23 cellular contexts compared by ENCODE assay signal in genomic region chr9:34648673-34649072, GRCh38. TPM values are rescaled to one million over a fixed set of nuclear protein-coding genes. Genes with fewer than 3 reads are reported as not detected.
DNase-seq lines count a peak whose midpoint lies in the region; ATAC-seq and TF ChIP-seq lines count a peak whose summit lies in the region.
"Had no signal": no experiment of that assay in that cellular context is flagged by ENCODE, and none has a peak within 500 bp of the region (broad histone marks: within the 10 kb centered on the region; RNA-seq: fewer than 3 reads in every experiment).

No MANE protein-coding gene starts in this region.

- no peak overlapping the region for H3K4me3 ChIP-seq in upper lobe of right lung

- H3K27me3 ChIP-seq in CD4-positive, alpha-beta T cell (ENCODE audit: control insufficient read depth, insufficient read depth, low read length), result no peaks in the 10 kb centered on the region
- H3K27me3 ChIP-seq in upper lobe of right lung, result no peaks in the 10 kb centered on the region
- H3K27me3 ChIP-seq: right atrium auricular region, tibial nerve had no signal

- ATAC-seq in activated CD4-positive, alpha-beta T cell treated with anti-CD3 and anti-CD28 coated beads for 36 hours, result no peak
- no peak for ATAC-seq in CD4-positive, alpha-beta T cell (ENCODE audit: poor library complexity)
- no peak for ATAC-seq in naive thymus-derived CD8-positive, alpha-beta T cell
- ATAC-seq in upper lobe of right lung, result no peak
- ATAC-seq: stimulated activated memory B cell treated with anti-CD40 and anti-IgM and Interleukin-4, amounts not matched to agents 10 μg/mL and 1 μg/mL and 100 μg/mL, for 72 hours had no signal

- H3K9me3 Mint-ChIP-seq in activated CD4-positive, alpha-beta T cell treated with anti-CD3 and anti-CD28 coated beads for 36 hours (ENCODE audit: low read depth), result no peaks in the 10 kb centered on the region
- no peaks in the 10 kb centered on the region for H3K9me3 Mint-ChIP-seq in CD4-positive, alpha-beta T cell
- no peaks in the 10 kb centered on the region for H3K9me3 Mint-ChIP-seq in activated T-helper 1 cell treated with anti-CD3 and anti-CD28 coated beads, Interleukin-12 subunit alpha, Interleukin-12 subunit beta, Interleukin-2, Interleukin-4 antibody, amounts not matched to agents 30 ng/mL and 10 ng/mL and 1 ng/mL, durations not matched to agents 14 hours and 24 hours and 36 hours
- no peaks in the 10 kb centered on the region for H3K9me3 Mint-ChIP-seq in naive thymus-derived CD8-positive, alpha-beta T cell
- H3K9me3 Mint-ChIP-seq: endodermal cell; stimulated activated memory B cell treated with anti-CD40 and anti-IgM and Interleukin-4, amounts not matched to agents 10 μg/mL and 1 μg/mL and 100 μg/mL, for 72 hours had no signal

- TF ChIP-seq CTCF in CD4-positive, alpha-beta T cell (IDR thresholded peaks at IDR 0.05), result no peak
- no peak for TF ChIP-seq CTCF in upper lobe of right lung (IDR thresholded peaks at IDR 0.05)

- intact Hi-C loops in activated CD4-positive, alpha-beta T cell treated with anti-CD3 and anti-CD28 coated beads for 36 hours (cut with DNase I, micrococcal nuclease), result loop anchor here (5.0 kb wide), 2 partner anchors 36 to 339 kb away; partner anchors contain the start of genes DNAJB5 (in 1 of the 2) and RPP25L (in 1 of the 2)
- intact Hi-C loops in CD4-positive, alpha-beta T cell (cut with DNase I, micrococcal nuclease), result loop anchor here in 1 of 2 experiments (5.0 kb wide), 1 partner anchor 36 kb away; the partner anchor contains the start of gene RPP25L
- intact Hi-C loops in activated T-helper 1 cell treated with anti-CD3 and anti-CD28 coated beads, Interleukin-12 subunit alpha, Interleukin-12 subunit beta, Interleukin-2, Interleukin-4 antibody, amounts not matched to agents 30 ng/mL and 10 ng/mL and 1 ng/mL, durations not matched to agents 14 hours and 24 hours and 36 hours (cut with micrococcal nuclease), result no loop called here
- intact Hi-C loops in upper lobe of right lung (cut with DNase I), result no loop called here

- H3K4me1 Mint-ChIP-seq in activated CD4-positive, alpha-beta T cell treated with anti-CD3 and anti-CD28 coated beads for 36 hours, result peaks cover 41% of the 10 kb centered on the region
- H3K4me1 Mint-ChIP-seq in CD4-positive, alpha-beta T cell (ENCODE audit: low read depth), result peaks cover 49% of the 10 kb centered on the region
- peaks cover 44% of the 10 kb centered on the region for H3K4me1 Mint-ChIP-seq in activated T-helper 1 cell treated with anti-CD3 and anti-CD28 coated beads, Interleukin-12 subunit alpha, Interleukin-12 subunit beta, Interleukin-2, Interleukin-4 antibody, amounts not matched to agents 30 ng/mL and 10 ng/mL and 1 ng/mL, durations not matched to agents 14 hours and 24 hours and 36 hours (ENCODE audit: low read depth)
- H3K4me1 Mint-ChIP-seq in naive thymus-derived CD8-positive, alpha-beta T cell, result peaks cover 37 to 56% (median 46%) of the 10 kb centered on the region in 4 donors

- no peak overlapping the region for H3K27ac ChIP-seq in CD4-positive, alpha-beta T cell (ENCODE audit: low read depth, low read length)
- no peak overlapping the region for H3K27ac ChIP-seq in upper lobe of right lung

- H3K36me3 Mint-ChIP-seq in activated CD4-positive, alpha-beta T cell treated with anti-CD3 and anti-CD28 coated beads for 36 hours (ENCODE audit: low read depth), result peaks cover 25% of the 10 kb centered on the region
- peaks cover 54% of the 10 kb centered on the region for H3K36me3 Mint-ChIP-seq in CD4-positive, alpha-beta T cell (ENCODE audit: low read depth)
- peaks cover 23% of the 10 kb centered on the region for H3K36me3 Mint-ChIP-seq in activated T-helper 1 cell treated with anti-CD3 and anti-CD28 coated beads, Interleukin-12 subunit alpha, Interleukin-12 subunit beta, Interleukin-2, Interleukin-4 antibody, amounts not matched to agents 30 ng/mL and 10 ng/mL and 1 ng/mL, durations not matched to agents 14 hours and 24 hours and 36 hours (ENCODE audit: low read depth)
- peaks cover 0 to 40% (median 6%) of the 10 kb centered on the region in 3 donors for H3K36me3 Mint-ChIP-seq in naive thymus-derived CD8-positive, alpha-beta T cell

- H3K27me3 Mint-ChIP-seq in activated CD4-positive, alpha-beta T cell treated with anti-CD3 and anti-CD28 coated beads for 36 hours, result no peaks in the 10 kb centered on the region
- no peaks in the 10 kb centered on the region for H3K27me3 Mint-ChIP-seq in CD4-positive, alpha-beta T cell
- H3K27me3 Mint-ChIP-seq in activated T-helper 1 cell treated with anti-CD3 and anti-CD28 coated beads, Interleukin-12 subunit alpha, Interleukin-12 subunit beta, Interleukin-2, Interleukin-4 antibody, amounts not matched to agents 30 ng/mL and 10 ng/mL and 1 ng/mL, durations not matched to agents 14 hours and 24 hours and 36 hours (ENCODE audit: insufficient read depth), result no peaks in the 10 kb centered on the region
- H3K27me3 Mint-ChIP-seq in naive thymus-derived CD8-positive, alpha-beta T cell, result no peaks in the 10 kb centered on the region
- H3K27me3 Mint-ChIP-seq: stimulated activated memory B cell treated with anti-CD40 and anti-IgM and Interleukin-4, amounts not matched to agents 10 μg/mL and 1 μg/mL and 100 μg/mL, for 72 hours had no signal

- POLR2A ChIA-PET in activated CD4-positive, alpha-beta T cell treated with anti-CD3 and anti-CD28 coated beads for 36 hours (lab: Charles Lee), result interaction anchor here (1.2 kb wide), 1 partner anchor 11 kb away, joined by 3 read pairs; no protein-coding TSS in a partner anchor
- POLR2A ChIA-PET in CD4-positive, alpha-beta T cell (lab: Charles Lee), result interaction anchor here (4.4 kb wide), 1 partner anchor 12 kb away, joined by 84 read pairs; the partner anchor contains the start of gene SIGMAR1
- POLR2A ChIA-PET in naive thymus-derived CD8-positive, alpha-beta T cell (lab: Charles Lee), result interaction anchor here (1.4 to 4.0 kb wide), 4 partner anchors 9 to 16 kb away, joined by 5 to 55 read pairs (median 32); partner anchors contain the start of genes CCL27 and SIGMAR1

- CTCF ChIA-PET in activated CD4-positive, alpha-beta T cell treated with anti-CD3 and anti-CD28 coated beads for 36 hours (lab: Charles Lee), result interaction anchor here (0.6 to 10.8 kb wide), 4 partner anchors 14 to 53 kb away, joined by 3 to 131 read pairs (median 5); partner anchors contain the start of gene SIGMAR1
- CTCF ChIA-PET in CD4-positive, alpha-beta T cell (lab: Charles Lee), result interaction anchor here (3.9 to 5.9 kb wide), 2 partner anchors 14 to 53 kb away, joined by 37 to 57 read pairs; partner anchors contain the start of gene CCL27

- H3K9me3 ChIP-seq in CD4-positive, alpha-beta T cell (ENCODE audit: control insufficient read depth, low read length), result no peaks in the 10 kb centered on the region
- H3K9me3 ChIP-seq in upper lobe of right lung, result no peaks in the 10 kb centered on the region
- H3K9me3 ChIP-seq: right atrium auricular region, tibial nerve had no signal

- H3K27ac Mint-ChIP-seq in activated CD4-positive, alpha-beta T cell treated with anti-CD3 and anti-CD28 coated beads for 36 hours, result no peak overlapping the region
- H3K27ac Mint-ChIP-seq in CD4-positive, alpha-beta T cell, result peak overlapping the region; percentile 88
- H3K27ac Mint-ChIP-seq in activated T-helper 1 cell treated with anti-CD3 and anti-CD28 coated beads, Interleukin-12 subunit alpha, Interleukin-12 subunit beta, Interleukin-2, Interleukin-4 antibody, amounts not matched to agents 30 ng/mL and 10 ng/mL and 1 ng/mL, durations not matched to agents 14 hours and 24 hours and 36 hours, result no peak overlapping the region
- peak overlapping the region in 6 of 10 donors; percentile 28 to 85 (median 67) for H3K27ac Mint-ChIP-seq in naive thymus-derived CD8-positive, alpha-beta T cell
- H3K27ac Mint-ChIP-seq: endodermal cell had no signal

- H3K36me3 ChIP-seq in upper lobe of right lung, result peaks cover 18% of the 10 kb centered on the region

- DNase-seq in activated CD4-positive, alpha-beta T cell treated with anti-CD3 and anti-CD28 coated beads for 36 hours, result no peak
- no peak for DNase-seq in activated CD4-positive, alpha-beta T cell treated with anti-CD3 and anti-CD28 coated beads, Interleukin-2, amount 50 U/mL, for 48 hours
- DNase-seq in CD4-positive, alpha-beta T cell, result no peak
- no peak for DNase-seq in activated T-helper 1 cell treated with anti-CD3 and anti-CD28 coated beads, Interleukin-12 subunit alpha, Interleukin-12 subunit beta, Interleukin-2, Interleukin-4 antibody, amounts not matched to agents 30 ng/mL and 10 ng/mL and 1 ng/mL, durations not matched to agents 14 hours and 24 hours and 36 hours (ENCODE audit: low spot score)
- DNase-seq in naive thymus-derived CD8-positive, alpha-beta T cell, result no peak
- no peak for DNase-seq in cerebellar nuclear complex (lab: John Stamatoyannopoulos, UW)
- no peak for DNase-seq in upper lobe of right lung
- no peak for DNase-seq in AG08396 (ENCODE audit: low spot score)
- DNase-seq: activated CD4-positive, CD25-positive, alpha-beta regulatory T cell treated with anti-CD3 and anti-CD28 coated beads, Interleukin-2, amount 50 U/mL, for 72 hours; anterior cingulate cortex; endodermal cell; hippocampal formation; KG1; NCI-H1092; NCI-H2107; NCI-H526; SHP77 treated with DMSO at 0.1 percent for 48 hours; stimulated activated CD4-positive, alpha-beta T cell treated with anti-CD3 and anti-CD28 coated beads, Interleukin-15, amount 100 ng/mL, for 24 hours had no signal

- peaks cover 40% of the 10 kb centered on the region for H3K4me1 ChIP-seq in upper lobe of right lung

- peak overlapping the region; percentile 4 for H3K4me3 Mint-ChIP-seq in activated CD4-positive, alpha-beta T cell treated with anti-CD3 and anti-CD28 coated beads for 36 hours
- peak overlapping the region; percentile 68 for H3K4me3 Mint-ChIP-seq in CD4-positive, alpha-beta T cell
- peak overlapping the region; percentile 96 for H3K4me3 Mint-ChIP-seq in activated T-helper 1 cell treated with anti-CD3 and anti-CD28 coated beads, Interleukin-12 subunit alpha, Interleukin-12 subunit beta, Interleukin-2, Interleukin-4 antibody, amounts not matched to agents 30 ng/mL and 10 ng/mL and 1 ng/mL, durations not matched to agents 14 hours and 24 hours and 36 hours
- peak overlapping the region in 8 of 10 donors; percentile 6 to 93 (median 59) for H3K4me3 Mint-ChIP-seq in naive thymus-derived CD8-positive, alpha-beta T cell

RNA-seq across cellular contexts. Expression of gene GALT, which starts 2.2 kb away (rescaled TPM):
- 10 to 100 TPM; 45.1 to 53.9 TPM for total RNA-seq in activated CD4-positive, alpha-beta T cell treated with anti-CD3 and anti-CD28 coated beads for 36 hours
- 100 to 1,000 TPM; 115 TPM for total RNA-seq in CD4-positive, alpha-beta T cell
- total RNA-seq in activated T-helper 1 cell treated with anti-CD3 and anti-CD28 coated beads, Interleukin-12 subunit alpha, Interleukin-12 subunit beta, Interleukin-2, Interleukin-4 antibody, amounts not matched to agents 30 ng/mL and 10 ng/mL and 1 ng/mL, durations not matched to agents 14 hours and 24 hours and 36 hours, result 72.0 and 73.7 TPM in 2 replicates
- 100 to 1,000 TPM; 170 to 181 TPM for total RNA-seq in naive thymus-derived CD8-positive, alpha-beta T cell
- polyA plus RNA-seq in naive thymus-derived CD8-positive, alpha-beta T cell, result 10 to 100 TPM; 38.2 to 46.7 (median 42.0) TPM
- 47.6 TPM for total RNA-seq in upper lobe of right lung

RNA-seq across cellular contexts. Expression of gene IL11RA, which starts 3.3 kb away (rescaled TPM):
- 10 to 100 TPM; 18.3 to 21.3 TPM for total RNA-seq in activated CD4-positive, alpha-beta T cell treated with anti-CD3 and anti-CD28 coated beads for 36 hours
- 100 to 1,000 TPM; 117 TPM for total RNA-seq in CD4-positive, alpha-beta T cell
- total RNA-seq in activated T-helper 1 cell treated with anti-CD3 and anti-CD28 coated beads, Interleukin-12 subunit alpha, Interleukin-12 subunit beta, Interleukin-2, Interleukin-4 antibody, amounts not matched to agents 30 ng/mL and 10 ng/mL and 1 ng/mL, durations not matched to agents 14 hours and 24 hours and 36 hours, result 29.9 and 30.3 TPM in 2 replicates
- 100 to 1,000 TPM; 135 to 144 TPM for total RNA-seq in naive thymus-derived CD8-positive, alpha-beta T cell
- polyA plus RNA-seq in naive thymus-derived CD8-positive, alpha-beta T cell, result 1 to 10 TPM; 5.1 to 7.7 (median 6.1) TPM
- 18.7 TPM for total RNA-seq in upper lobe of right lung

RNA-seq across cellular contexts. Expression of gene SIGMAR1, which starts 11.1 kb away (rescaled TPM):
- total RNA-seq in activated CD4-positive, alpha-beta T cell treated with anti-CD3 and anti-CD28 coated beads for 36 hours, result 10 to 100 TPM; 63.6 to 68.0 TPM
- total RNA-seq in CD4-positive, alpha-beta T cell, result 10 to 100 TPM; 11.7 to 12.1 TPM
- total RNA-seq in activated T-helper 1 cell treated with anti-CD3 and anti-CD28 coated beads, Interleukin-12 subunit alpha, Interleukin-12 subunit beta, Interleukin-2, Interleukin-4 antibody, amounts not matched to agents 30 ng/mL and 10 ng/mL and 1 ng/mL, durations not matched to agents 14 hours and 24 hours and 36 hours, result 128 and 130 TPM in 2 replicates
- total RNA-seq in naive thymus-derived CD8-positive, alpha-beta T cell, result 10 to 100 TPM; 37.7 to 39.8 TPM
- polyA plus RNA-seq in naive thymus-derived CD8-positive, alpha-beta T cell, result 10 to 100 TPM; 67.9 to 78.4 (median 71.8) TPM
- 40.5 TPM for total RNA-seq in upper lobe of right lung

RNA-seq across cellular contexts. Expression of gene CCL27, which starts 13.8 kb away (rescaled TPM):
- total RNA-seq in activated CD4-positive, alpha-beta T cell treated with anti-CD3 and anti-CD28 coated beads for 36 hours, result under 1 TPM in 1 of 2 experiments, not detected in 1; 0.23 TPM
- not detected for total RNA-seq in CD4-positive, alpha-beta T cell
- 0.62 TPM in 1 of 2 replicates, not detected in the other for total RNA-seq in activated T-helper 1 cell treated with anti-CD3 and anti-CD28 coated beads, Interleukin-12 subunit alpha, Interleukin-12 subunit beta, Interleukin-2, Interleukin-4 antibody, amounts not matched to agents 30 ng/mL and 10 ng/mL and 1 ng/mL, durations not matched to agents 14 hours and 24 hours and 36 hours
- not detected for total RNA-seq in naive thymus-derived CD8-positive, alpha-beta T cell
- not detected for polyA plus RNA-seq in naive thymus-derived CD8-positive, alpha-beta T cell
- not detected for total RNA-seq in upper lobe of right lung
- total RNA-seq: chondrocyte, endodermal cell, right atrium auricular region had no signal
- polyA plus RNA-seq: CD14-positive monocyte had no signal

RNA-seq across cellular contexts. Expression of gene ARID3C, which starts 19.8 kb away (rescaled TPM):
- total RNA-seq in activated CD4-positive, alpha-beta T cell treated with anti-CD3 and anti-CD28 coated beads for 36 hours, result under 1 TPM; 0.66 to 0.76 TPM
- total RNA-seq in CD4-positive, alpha-beta T cell, result under 1 TPM; 0.25 to 0.34 TPM
- 0.23 TPM in 1 of 2 replicates, not detected in the other for total RNA-seq in activated T-helper 1 cell treated with anti-CD3 and anti-CD28 coated beads, Interleukin-12 subunit alpha, Interleukin-12 subunit beta, Interleukin-2, Interleukin-4 antibody, amounts not matched to agents 30 ng/mL and 10 ng/mL and 1 ng/mL, durations not matched to agents 14 hours and 24 hours and 36 hours
- under 1 TPM in 1 of 2 experiments, not detected in 1; 0.27 TPM for total RNA-seq in naive thymus-derived CD8-positive, alpha-beta T cell
- not detected for polyA plus RNA-seq in naive thymus-derived CD8-positive, alpha-beta T cell
- not detected for total RNA-seq in upper lobe of right lung
- total RNA-seq: right atrium auricular region had no signal
- polyA plus RNA-seq: CD14-positive monocyte had no signal

Comparison
In these comparisons a context has a peak if more than half of its experiments do, and no peak if none do; other contexts are left out.
1. H3K27ac Mint-ChIP-seq: peak in CD4-positive, alpha-beta T cell (single experiment) and naive thymus-derived CD8-positive, alpha-beta T cell (6 of 10); none in activated CD4-positive, alpha-beta T cell treated with anti-CD3 and anti-CD28 coated beads for 36 hours (single experiment) and activated T-helper 1 cell treated with anti-CD3 and anti-CD28 coated beads, Interleukin-12 subunit alpha, Interleukin-12 subunit beta, Interleukin-2, Interleukin-4 antibody, amounts not matched to agents 30 ng/mL and 10 ng/mL and 1 ng/mL, durations not matched to agents 14 hours and 24 hours and 36 hours (single experiment).
2. H3K4me3 Mint-ChIP-seq: peak in every context shown above with its lines; median percentile 96 in activated T-helper 1 cell treated with anti-CD3 and anti-CD28 coated beads, Interleukin-12 subunit alpha, Interleukin-12 subunit beta, Interleukin-2, Interleukin-4 antibody, amounts not matched to agents 30 ng/mL and 10 ng/mL and 1 ng/mL, durations not matched to agents 14 hours and 24 hours and 36 hours; 68 in CD4-positive, alpha-beta T cell; 59 in naive thymus-derived CD8-positive, alpha-beta T cell; 4 in activated CD4-positive, alpha-beta T cell treated with anti-CD3 and anti-CD28 coated beads for 36 hours.
3. intact Hi-C loops: an anchor here in activated CD4-positive, alpha-beta T cell treated with anti-CD3 and anti-CD28 coated beads for 36 hours (5.0 kb wide); none called in activated T-helper 1 cell treated with anti-CD3 and anti-CD28 coated beads, Interleukin-12 subunit alpha, Interleukin-12 subunit beta, Interleukin-2, Interleukin-4 antibody, amounts not matched to agents 30 ng/mL and 10 ng/mL and 1 ng/mL, durations not matched to agents 14 hours and 24 hours and 36 hours and upper lobe of right lung.